ENCODE assay signal across 9 cellular contexts in genomic region chr1:206606867-206607266, GRCh38. TPM values are rescaled to one million over a fixed set of nuclear protein-coding genes. Genes with fewer than 3 reads are reported as not detected.
A peak's percentile ranks its signal among the peaks of the same experiment; 100 is the strongest.
DNase-seq lines count a peak whose midpoint lies in the region; ATAC-seq and TF ChIP-seq lines count a peak whose summit lies in the region.
"Had no signal": no experiment of that assay in that cellular context is flagged by ENCODE, and none has a peak within 500 bp of the region (broad histone marks: within the 10 kb centered on the region; RNA-seq: fewer than 3 reads in every experiment).

No MANE protein-coding gene starts in this region.

- peak; percentile 36 for DNase-seq in activated naive CD4-positive, alpha-beta T cell treated with anti-CD3 and anti-CD28 coated beads, Interleukin-2, amount 10 ng/mL, durations not matched to agents 7 days and 5 days
- DNase-seq in activated naive CD4-positive, alpha-beta T cell treated with anti-CD3 and anti-CD28 coated beads, Interleukin-2, amount 50 U/mL, for 72 hours (ENCODE audit: low spot score in 2 of 2) = no peak
- DNase-seq in NCI-H1105 treated with DMSO at 0.1 percent for 48 hours (lab: John Stamatoyannopoulos, UW) = peak; percentile 33
- no peak for DNase-seq in body of pancreas
- no peak for DNase-seq in osteoblast (ENCODE audit: insufficient read length, low spot score, missing footprints)
- no peak for DNase-seq in posterior vena cava (ENCODE audit: low spot score)
- no peak for DNase-seq in activated T-helper 1 cell treated with anti-CD3 and anti-CD28 coated beads, Interleukin-12 subunit alpha, Interleukin-12 subunit beta, Interleukin-2, Interleukin-4 antibody, amounts not matched to agents 30 ng/mL and 10 ng/mL and 1 ng/mL, durations not matched to agents 14 hours and 24 hours and 36 hours (ENCODE audit: low spot score)

- H3K79me2 ChIP-seq in osteoblast (ENCODE audit: insufficient read depth, low read length) = peaks cover 12% of the 10 kb centered on the region

- H3K9me3 ChIP-seq in body of pancreas = no peaks in the 10 kb centered on the region
- H3K9me3 ChIP-seq in osteoblast (ENCODE audit: low read depth, low read length) = no peaks in the 10 kb centered on the region

- H3K36me3 Mint-ChIP-seq in activated naive CD4-positive, alpha-beta T cell treated with anti-CD3 and anti-CD28 coated beads, Interleukin-2, amount 10 ng/mL, durations not matched to agents 7 days and 5 days = peaks cover 34% of the 10 kb centered on the region
- peaks cover 21 to 52% of the 10 kb centered on the region in 2 donors for H3K36me3 Mint-ChIP-seq in activated naive CD4-positive, alpha-beta T cell treated with anti-CD3 and anti-CD28 coated beads, Interleukin-2, amount 50 U/mL, for 72 hours
- H3K36me3 Mint-ChIP-seq in activated T-helper 1 cell treated with anti-CD3 and anti-CD28 coated beads, Interleukin-12 subunit alpha, Interleukin-12 subunit beta, Interleukin-2, Interleukin-4 antibody, amounts not matched to agents 30 ng/mL and 10 ng/mL and 1 ng/mL, durations not matched to agents 14 hours and 24 hours and 36 hours (ENCODE audit: low read depth) = peaks cover 51% of the 10 kb centered on the region

- peaks cover 28% of the 10 kb centered on the region for H3K4me1 Mint-ChIP-seq in activated naive CD4-positive, alpha-beta T cell treated with anti-CD3 and anti-CD28 coated beads, Interleukin-2, amount 10 ng/mL, durations not matched to agents 7 days and 5 days
- H3K4me1 Mint-ChIP-seq in activated T-helper 1 cell treated with anti-CD3 and anti-CD28 coated beads, Interleukin-12 subunit alpha, Interleukin-12 subunit beta, Interleukin-2, Interleukin-4 antibody, amounts not matched to agents 30 ng/mL and 10 ng/mL and 1 ng/mL, durations not matched to agents 14 hours and 24 hours and 36 hours (ENCODE audit: low read depth) = peaks cover 50% of the 10 kb centered on the region

- H3K4me1 ChIP-seq in body of pancreas = peaks cover 12% of the 10 kb centered on the region
- peaks cover 9% of the 10 kb centered on the region for H3K4me1 ChIP-seq in osteoblast (ENCODE audit: insufficient read depth, low read length)

- intact Hi-C loops in body of pancreas (cut with DNase I) = no loop called here
- intact Hi-C loops in posterior vena cava (cut with DNase I) = no loop called here
- intact Hi-C loops in activated T-helper 1 cell treated with anti-CD3 and anti-CD28 coated beads, Interleukin-12 subunit alpha, Interleukin-12 subunit beta, Interleukin-2, Interleukin-4 antibody, amounts not matched to agents 30 ng/mL and 10 ng/mL and 1 ng/mL, durations not matched to agents 14 hours and 24 hours and 36 hours (cut with micrococcal nuclease) = loop anchor here (10.0 kb wide), 1 partner anchor 378 kb away; no protein-coding TSS in a partner anchor

- ATAC-seq in activated naive CD4-positive, alpha-beta T cell treated with anti-CD3 and anti-CD28 coated beads, Interleukin-2, amount 50 U/mL, for 72 hours = no peak
- ATAC-seq in body of pancreas (no peak), GM21619 (IDR thresholded peaks at IDR 0.05; ENCODE audit: unreplicated experiment) (no peak)

- H3K27ac ChIP-seq in body of pancreas (no peak overlapping the region), osteoblast (ENCODE audit: low read depth, low read length) (no peak overlapping the region)

- 46 to 52% methylated on average over 3 of the region's 3 CpGs for WGBS in body of pancreas, 2 donors

- no peak overlapping the region for H3K4me2 ChIP-seq in osteoblast (ENCODE audit: insufficient read depth, low read length)

- H3K36me3 ChIP-seq in body of pancreas (replicated peaks in 1 of 2; ENCODE audit: insufficient read depth in 1 of 2, low read depth in 2 of 2) (peaks cover 8 to 13% of the 10 kb centered on the region in 2 donors), osteoblast (ENCODE audit: insufficient read depth, low read length) (peaks cover 51% of the 10 kb centered on the region)

- H3K9me3 Mint-ChIP-seq in activated naive CD4-positive, alpha-beta T cell treated with anti-CD3 and anti-CD28 coated beads, Interleukin-2, amount 10 ng/mL, durations not matched to agents 7 days and 5 days = no peaks in the 10 kb centered on the region
- no peaks in the 10 kb centered on the region for H3K9me3 Mint-ChIP-seq in activated naive CD4-positive, alpha-beta T cell treated with anti-CD3 and anti-CD28 coated beads, Interleukin-2, amount 50 U/mL, for 72 hours
- no peaks in the 10 kb centered on the region for H3K9me3 Mint-ChIP-seq in activated T-helper 1 cell treated with anti-CD3 and anti-CD28 coated beads, Interleukin-12 subunit alpha, Interleukin-12 subunit beta, Interleukin-2, Interleukin-4 antibody, amounts not matched to agents 30 ng/mL and 10 ng/mL and 1 ng/mL, durations not matched to agents 14 hours and 24 hours and 36 hours
- H3K9me3 Mint-ChIP-seq: dendritic cell treated with granulocyte-macrophage colony-stimulating factor and Interleukin-4, amounts not matched to agents 40 ng/mL and 50 ng/mL, for 4 days had no signal

- H3K4me3 ChIP-seq in body of pancreas (no peak overlapping the region), osteoblast (ENCODE audit: insufficient read depth, low read length) (no peak overlapping the region)

- H3K27ac Mint-ChIP-seq in activated naive CD4-positive, alpha-beta T cell treated with anti-CD3 and anti-CD28 coated beads, Interleukin-2, amount 10 ng/mL, durations not matched to agents 7 days and 5 days = no peak overlapping the region
- H3K27ac Mint-ChIP-seq in activated naive CD4-positive, alpha-beta T cell treated with anti-CD3 and anti-CD28 coated beads, Interleukin-2, amount 50 U/mL, for 72 hours = peak overlapping the region in 1 of 2 donors; percentile 27
- H3K27ac Mint-ChIP-seq in activated T-helper 1 cell treated with anti-CD3 and anti-CD28 coated beads, Interleukin-12 subunit alpha, Interleukin-12 subunit beta, Interleukin-2, Interleukin-4 antibody, amounts not matched to agents 30 ng/mL and 10 ng/mL and 1 ng/mL, durations not matched to agents 14 hours and 24 hours and 36 hours = no peak overlapping the region
- H3K27ac Mint-ChIP-seq: dendritic cell treated with granulocyte-macrophage colony-stimulating factor and Interleukin-4, amounts not matched to agents 40 ng/mL and 50 ng/mL, for 4 days had no signal

- H3K27me3 Mint-ChIP-seq in activated naive CD4-positive, alpha-beta T cell treated with anti-CD3 and anti-CD28 coated beads, Interleukin-2, amount 10 ng/mL, durations not matched to agents 7 days and 5 days = no peaks in the 10 kb centered on the region
- H3K27me3 Mint-ChIP-seq in activated T-helper 1 cell treated with anti-CD3 and anti-CD28 coated beads, Interleukin-12 subunit alpha, Interleukin-12 subunit beta, Interleukin-2, Interleukin-4 antibody, amounts not matched to agents 30 ng/mL and 10 ng/mL and 1 ng/mL, durations not matched to agents 14 hours and 24 hours and 36 hours (ENCODE audit: insufficient read depth) = no peaks in the 10 kb centered on the region
- H3K27me3 Mint-ChIP-seq: dendritic cell treated with granulocyte-macrophage colony-stimulating factor and Interleukin-4, amounts not matched to agents 40 ng/mL and 50 ng/mL, for 4 days had no signal

- no peak overlapping the region for H3K4me3 Mint-ChIP-seq in activated naive CD4-positive, alpha-beta T cell treated with anti-CD3 and anti-CD28 coated beads, Interleukin-2, amount 10 ng/mL, durations not matched to agents 7 days and 5 days
- H3K4me3 Mint-ChIP-seq in activated T-helper 1 cell treated with anti-CD3 and anti-CD28 coated beads, Interleukin-12 subunit alpha, Interleukin-12 subunit beta, Interleukin-2, Interleukin-4 antibody, amounts not matched to agents 30 ng/mL and 10 ng/mL and 1 ng/mL, durations not matched to agents 14 hours and 24 hours and 36 hours = no peak overlapping the region
- H3K4me3 Mint-ChIP-seq: dendritic cell treated with granulocyte-macrophage colony-stimulating factor and Interleukin-4, amounts not matched to agents 40 ng/mL and 50 ng/mL, for 4 days had no signal

- TF ChIP-seq CTCF in body of pancreas (IDR thresholded peaks at IDR 0.05) = peak in 4 of 7 experiments; percentile 15 to 41 (median 34)
- peak; percentile 43 for TF ChIP-seq CTCF in osteoblast (IDR thresholded peaks at IDR 0.05; ENCODE audit: extremely low read depth, low read depth, low read length)

- TF ChIP-seq POLR2A in body of pancreas (IDR thresholded peaks at IDR 0.05) = no peak

- CTCF ChIA-PET in activated naive CD4-positive, alpha-beta T cell treated with anti-CD3 and anti-CD28 coated beads, Interleukin-2, amount 10 ng/mL, durations not matched to agents 7 days and 5 days (lab: Charles Lee) = interaction anchor here (0.9 to 9.7 kb wide), 9 partner anchors 13 to 137 kb away, joined by 3 to 100 read pairs (median 4); partner anchors contain the start of gene IKBKE

- H2AFZ ChIP-seq in osteoblast (ENCODE audit: low read length) = no peak overlapping the region

- no peaks in the 10 kb centered on the region for H4K20me1 ChIP-seq in osteoblast (ENCODE audit: insufficient read depth, low read length)

- H3K27me3 ChIP-seq in body of pancreas = no peaks in the 10 kb centered on the region
- no peaks in the 10 kb centered on the region for H3K27me3 ChIP-seq in osteoblast (ENCODE audit: insufficient read depth, low read length)

RNA-seq across cellular contexts. Expression of gene EIF2D, which starts 5.4 kb away (rescaled TPM):
- total RNA-seq in activated naive CD4-positive, alpha-beta T cell treated with anti-CD3 and anti-CD28 coated beads, Interleukin-2, amount 50 U/mL, for 72 hours = 100 to 1,000 TPM in 1 of 2 donors, 10 to 100 TPM in 1; 87.1 to 111 TPM
- total RNA-seq in body of pancreas (10 to 100 TPM; 25.9 to 55.4 TPM), osteoblast (52.8 and 53.6 TPM in 2 replicates), posterior vena cava (10 to 100 TPM; 32.4 to 34.3 TPM)
- total RNA-seq in activated T-helper 1 cell treated with anti-CD3 and anti-CD28 coated beads, Interleukin-12 subunit alpha, Interleukin-12 subunit beta, Interleukin-2, Interleukin-4 antibody, amounts not matched to agents 30 ng/mL and 10 ng/mL and 1 ng/mL, durations not matched to agents 14 hours and 24 hours and 36 hours = 89.1 and 101 TPM in 2 replicates

RNA-seq across cellular contexts. Expression of gene DYRK3, which starts 28.5 kb away (rescaled TPM):
- 10 to 100 TPM in 1 of 2 donors, 1 to 10 TPM in 1; 2.8 to 12.8 TPM for total RNA-seq in activated naive CD4-positive, alpha-beta T cell treated with anti-CD3 and anti-CD28 coated beads, Interleukin-2, amount 50 U/mL, for 72 hours
- total RNA-seq in body of pancreas = 1 to 10 TPM; 1.6 to 4.7 TPM
- 52.1 and 54.8 TPM in 2 replicates for total RNA-seq in osteoblast
- total RNA-seq in posterior vena cava = 10 to 100 TPM in 1 of 2 donors, 1 to 10 TPM in 1; 8.4 to 10.7 TPM
- 22.1 and 23.3 TPM in 2 replicates for total RNA-seq in activated T-helper 1 cell treated with anti-CD3 and anti-CD28 coated beads, Interleukin-12 subunit alpha, Interleukin-12 subunit beta, Interleukin-2, Interleukin-4 antibody, amounts not matched to agents 30 ng/mL and 10 ng/mL and 1 ng/mL, durations not matched to agents 14 hours and 24 hours and 36 hours

Comparison
In these comparisons a context has a peak if more than half of its experiments do, and no peak if none do; other contexts are left out.
1. DNase-seq: peak in activated naive CD4-positive, alpha-beta T cell treated with anti-CD3 and anti-CD28 coated beads, Interleukin-2, amount 10 ng/mL, durations not matched to agents 7 days and 5 days (single experiment) and NCI-H1105 treated with DMSO at 0.1 percent for 48 hours (single experiment); none in activated naive CD4-positive, alpha-beta T cell treated with anti-CD3 and anti-CD28 coated beads, Interleukin-2, amount 50 U/mL, for 72 hours (0 of 2), body of pancreas (0 of 4), osteoblast (single experiment), posterior vena cava (single experiment) and activated T-helper 1 cell treated with anti-CD3 and anti-CD28 coated beads, Interleukin-12 subunit alpha, Interleukin-12 subunit beta, Interleukin-2, Interleukin-4 antibody, amounts not matched to agents 30 ng/mL and 10 ng/mL and 1 ng/mL, durations not matched to agents 14 hours and 24 hours and 36 hours (single experiment).